ENCODE assay signal across 8 cellular contexts in the genomic region with DNA sequence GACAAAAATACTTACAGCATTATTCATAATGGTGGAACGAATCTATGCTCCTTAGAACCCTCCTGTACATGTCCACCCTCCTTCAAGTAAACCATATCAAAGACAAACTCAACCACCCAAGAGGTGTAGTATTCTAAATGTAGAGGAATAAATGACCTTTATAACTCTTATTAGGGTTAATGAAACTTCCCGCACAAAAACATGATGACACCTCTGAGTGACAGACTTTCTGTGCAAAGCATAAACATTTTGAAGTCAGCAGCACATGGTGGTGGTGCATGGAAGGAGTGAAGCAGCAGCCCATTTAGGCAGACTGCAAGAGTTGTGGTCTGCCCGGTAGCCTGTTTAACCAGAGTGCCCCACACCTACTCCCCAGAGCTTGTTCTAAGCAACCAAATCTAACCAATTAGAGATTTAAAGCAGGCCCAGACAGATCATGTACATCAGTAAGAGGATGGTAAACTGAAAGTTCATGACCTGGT. TPM values are rescaled to one million over a fixed set of nuclear protein-coding genes. Genes with fewer than 3 reads are reported as not detected.
DNase-seq lines count a peak whose midpoint lies in the region; ATAC-seq and TF ChIP-seq lines count a peak whose summit lies in the region.

No MANE protein-coding gene starts in this region.

- DNase-seq in CD4-positive, alpha-beta T cell, result peak in 1 of 10 experiments; percentile 4
- DNase-seq in cardiac fibroblast (ENCODE audit: low read depth in 2 of 2) (no peak), NCI-H2227 treated with DMSO at 0.1 percent for 48 hours (lab: John Stamatoyannopoulos, UW) (no peak), NCI-H2081 treated with DMSO at 0.1 percent for 48 hours (lab: John Stamatoyannopoulos, UW) (no peak), Kasumi-1 (lab: John Stamatoyannopoulos, UW) (no peak), NCI-H1694 treated with DMSO at 0.1 percent for 48 hours (lab: John Stamatoyannopoulos, UW) (no peak)

- H3K36me3 ChIP-seq in neural cell (ENCODE audit: insufficient read depth, low read length), result peaks cover 5% of the 10 kb centered on the region

- H3K9me3 Mint-ChIP-seq in CD4-positive, alpha-beta T cell, result no peaks in the 10 kb centered on the region
- H3K9me3 Mint-ChIP-seq in IgD-negative memory B cell, result no peaks in the 10 kb centered on the region

- H3K36me3 Mint-ChIP-seq in CD4-positive, alpha-beta T cell (ENCODE audit: low read depth), result peaks cover 18% of the 10 kb centered on the region
- H3K36me3 Mint-ChIP-seq in IgD-negative memory B cell, result peaks cover 1% of the 10 kb centered on the region

- CTCF ChIA-PET in CD4-positive, alpha-beta T cell (lab: Charles Lee), result interaction anchor here (0.6 to 2.9 kb wide), 14 partner anchors 10 to 603 kb away, joined by 3 to 14 read pairs (median 6); a partner anchor contains a TSS

- intact Hi-C loops in CD4-positive, alpha-beta T cell (cut with DNase I, micrococcal nuclease), result loop anchor here (1.0 to 5.0 kb wide), 6 partner anchors 7 to 524 kb away; a partner anchor contains a TSS

- POLR2A ChIA-PET in CD4-positive, alpha-beta T cell (lab: Charles Lee), result interaction anchor here (0.6 to 3.1 kb wide), 14 partner anchors 14 to 414 kb away, joined by 3 to 67 read pairs (median 4); a partner anchor contains a TSS

- H3K27me3 ChIP-seq in CD4-positive, alpha-beta T cell (ENCODE audit: control insufficient read depth, insufficient read depth, low read length), result no peaks in the 10 kb centered on the region
- H3K27me3 ChIP-seq in neural cell (ENCODE audit: insufficient read depth, low read depth, low read length), result no peaks in the 10 kb centered on the region

- no peaks in the 10 kb centered on the region for H3K27me3 Mint-ChIP-seq in CD4-positive, alpha-beta T cell
- no peaks in the 10 kb centered on the region for H3K27me3 Mint-ChIP-seq in IgD-negative memory B cell

- H3K9ac ChIP-seq in neural cell (ENCODE audit: low read length), result peak overlapping the region; percentile 94

- no peak for TF ChIP-seq CTCF in CD4-positive, alpha-beta T cell (IDR thresholded peaks at IDR 0.05)
- TF ChIP-seq CTCF in cardiac fibroblast (IDR thresholded peaks at IDR 0.05; ENCODE audit: low read depth, low read length) (no peak), neural cell (IDR thresholded peaks at IDR 0.05; ENCODE audit: poor library complexity, severe bottlenecking) (no peak)

- H3K4me2 ChIP-seq in neural cell (ENCODE audit: low read length), result peak overlapping the region; percentile 33

- no peaks in the 10 kb centered on the region for H3K9me2 ChIP-seq in neural cell (ENCODE audit: insufficient read depth, low read length)

- H3K9me3 ChIP-seq in CD4-positive, alpha-beta T cell (ENCODE audit: control insufficient read depth, low read length), result no peaks in the 10 kb centered on the region
- no peaks in the 10 kb centered on the region for H3K9me3 ChIP-seq in neural cell (ENCODE audit: low read length)

- peak overlapping the region; percentile 95 for H2AFZ ChIP-seq in neural cell (ENCODE audit: low read depth, low read length)

- no peak for TF ChIP-seq EP300 in neural cell (conservative IDR thresholded peaks at IDR 0.05; ENCODE audit: poor library complexity, severe bottlenecking)

- no peaks in the 10 kb centered on the region for H3F3A ChIP-seq in neural cell (ENCODE audit: insufficient read depth, low read length, poor library complexity, severe bottlenecking)

- peak overlapping the region; percentile 99 for H3K27ac Mint-ChIP-seq in CD4-positive, alpha-beta T cell
- H3K27ac Mint-ChIP-seq in IgD-negative memory B cell, result peak overlapping the region; percentile 84 to 98 (median 97)

- H3K27ac ChIP-seq in CD4-positive, alpha-beta T cell (ENCODE audit: low read depth, low read length), result peak overlapping the region; percentile 78
- H3K27ac ChIP-seq in neural cell (ENCODE audit: low read length), result peak overlapping the region; percentile 96

- H3K79me2 ChIP-seq in neural cell (replicated peaks; ENCODE audit: insufficient read depth, low read length), result peaks cover 16% of the 10 kb centered on the region

- H3K4me3 ChIP-seq in cardiac fibroblast (replicated peaks in 1 of 2; ENCODE audit: low read depth in 2 of 2, low read length in 2 of 2) (peak overlapping the region; percentile 98 to 99), neural cell (ENCODE audit: low read length) (peak overlapping the region; percentile 89)

- H3K4me3 Mint-ChIP-seq in CD4-positive, alpha-beta T cell, result peak overlapping the region; percentile 97
- peak overlapping the region; percentile 94 to 99 (median 96) for H3K4me3 Mint-ChIP-seq in IgD-negative memory B cell

- no peak for TF ChIP-seq RAD21 in neural cell (conservative IDR thresholded peaks at IDR 0.05)

- no peak for ATAC-seq in CD4-positive, alpha-beta T cell (ENCODE audit: poor library complexity)

- H4K20me1 ChIP-seq in neural cell (ENCODE audit: insufficient read depth), result no peaks in the 10 kb centered on the region

- peaks cover 61% of the 10 kb centered on the region for H3K4me1 Mint-ChIP-seq in CD4-positive, alpha-beta T cell (ENCODE audit: low read depth)
- peaks cover 17 to 23% (median 22%) of the 10 kb centered on the region in 3 donors for H3K4me1 Mint-ChIP-seq in IgD-negative memory B cell

TF ChIP-seq in neural cell, 6 proteins besides CTCF, POLR2A, EP300 and RAD21:
- TF ChIP-seq MXI1 (conservative IDR thresholded peaks at IDR 0.05; ENCODE audit: poor library complexity, severe bottlenecking), result no peak
- no peak for TF ChIP-seq TAF1 (IDR thresholded peaks at IDR 0.05; ENCODE audit: low read depth)
- no peak for TF ChIP-seq EZH2 (IDR thresholded peaks at IDR 0.05; ENCODE audit: borderline replicate concordance, insufficient read depth, low read length, poor library complexity, severe bottlenecking)
- no peak for TF ChIP-seq SMC3 (conservative IDR thresholded peaks at IDR 0.05; ENCODE audit: poor library complexity)
- TF ChIP-seq POLR2AphosphoS5 (IDR thresholded peaks at IDR 0.05), result no peak
- TF ChIP-seq, protein P1, sequence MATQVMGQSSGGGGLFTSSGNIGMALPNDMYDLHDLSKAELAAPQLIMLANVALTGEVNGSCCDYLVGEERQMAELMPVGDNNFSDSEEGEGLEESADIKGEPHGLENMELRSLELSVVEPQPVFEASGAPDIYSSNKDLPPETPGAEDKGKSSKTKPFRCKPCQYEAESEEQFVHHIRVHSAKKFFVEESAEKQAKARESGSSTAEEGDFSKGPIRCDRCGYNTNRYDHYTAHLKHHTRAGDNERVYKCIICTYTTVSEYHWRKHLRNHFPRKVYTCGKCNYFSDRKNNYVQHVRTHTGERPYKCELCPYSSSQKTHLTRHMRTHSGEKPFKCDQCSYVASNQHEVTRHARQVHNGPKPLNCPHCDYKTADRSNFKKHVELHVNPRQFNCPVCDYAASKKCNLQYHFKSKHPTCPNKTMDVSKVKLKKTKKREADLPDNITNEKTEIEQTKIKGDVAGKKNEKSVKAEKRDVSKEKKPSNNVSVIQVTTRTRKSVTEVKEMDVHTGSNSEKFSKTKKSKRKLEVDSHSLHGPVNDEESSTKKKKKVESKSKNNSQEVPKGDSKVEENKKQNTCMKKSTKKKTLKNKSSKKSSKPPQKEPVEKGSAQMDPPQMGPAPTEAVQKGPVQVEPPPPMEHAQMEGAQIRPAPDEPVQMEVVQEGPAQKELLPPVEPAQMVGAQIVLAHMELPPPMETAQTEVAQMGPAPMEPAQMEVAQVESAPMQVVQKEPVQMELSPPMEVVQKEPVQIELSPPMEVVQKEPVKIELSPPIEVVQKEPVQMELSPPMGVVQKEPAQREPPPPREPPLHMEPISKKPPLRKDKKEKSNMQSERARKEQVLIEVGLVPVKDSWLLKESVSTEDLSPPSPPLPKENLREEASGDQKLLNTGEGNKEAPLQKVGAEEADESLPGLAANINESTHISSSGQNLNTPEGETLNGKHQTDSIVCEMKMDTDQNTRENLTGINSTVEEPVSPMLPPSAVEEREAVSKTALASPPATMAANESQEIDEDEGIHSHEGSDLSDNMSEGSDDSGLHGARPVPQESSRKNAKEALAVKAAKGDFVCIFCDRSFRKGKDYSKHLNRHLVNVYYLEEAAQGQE (IDR thresholded peaks at IDR 0.05; ENCODE audit: borderline replicate concordance), result no peak

RNA-seq across cellular contexts. Expression of a gene that starts 0.6 kb away (rescaled TPM):
- 10 to 100 TPM; 50.9 TPM for total RNA-seq in CD4-positive, alpha-beta T cell
- 59.9 TPM for polyA plus RNA-seq in IgD-negative memory B cell
- 41.7 and 54.8 TPM in 2 replicates for polyA plus RNA-seq in neural cell
- polyA minus RNA-seq in neural cell, result 43.2 and 47.7 TPM in 2 replicates

RNA-seq across cellular contexts. Expression of a gene that starts 25.5 kb away (rescaled TPM):
- 1 to 10 TPM in 1 of 2 experiments, under 1 TPM in 1; 0.92 to 1.0 TPM for total RNA-seq in CD4-positive, alpha-beta T cell
- polyA plus RNA-seq in IgD-negative memory B cell (0.31 TPM), neural cell (35.3 and 40.2 TPM in 2 replicates)
- polyA minus RNA-seq in neural cell, result 38.7 and 39.9 TPM in 2 replicates

RNA-seq across cellular contexts. Expression of a gene that starts 38.8 kb away (rescaled TPM):
- 1 to 10 TPM; 9.3 to 9.4 TPM for total RNA-seq in CD4-positive, alpha-beta T cell
- 7.5 TPM for polyA plus RNA-seq in IgD-negative memory B cell
- 122 and 137 TPM in 2 replicates for polyA plus RNA-seq in neural cell
- 119 and 121 TPM in 2 replicates for polyA minus RNA-seq in neural cell

RNA-seq across cellular contexts. Expression of a gene that starts 45.2 kb away (rescaled TPM):
- not detected for total RNA-seq in CD4-positive, alpha-beta T cell
- polyA plus RNA-seq in IgD-negative memory B cell (not detected), neural cell (not detected in 2 replicates)
- not detected in 2 replicates for polyA minus RNA-seq in neural cell

RNA-seq across cellular contexts. Expression of a gene that starts 52.1 kb away (rescaled TPM):
- 10 to 100 TPM; 20.3 to 25.7 TPM for total RNA-seq in CD4-positive, alpha-beta T cell
- polyA plus RNA-seq in IgD-negative memory B cell (12.6 TPM), neural cell (12.3 and 14.0 TPM in 2 replicates)
- polyA minus RNA-seq in neural cell, result 56.0 and 61.0 TPM in 2 replicates

Comparison
In these comparisons a context has a peak if more than half of its experiments do, and no peak if none do; other contexts are left out.
1. RNA of a gene that starts 25.5 kb away (polyA plus RNA-seq): 35.3 to 40.2 TPM in neural cell; 0.31 TPM in IgD-negative memory B cell (single experiment); every median in the first group is over 10 times any median in the second.
2. RNA of a gene that starts 38.8 kb away (polyA plus RNA-seq): 122 to 137 TPM in neural cell; 7.5 TPM in IgD-negative memory B cell (single experiment); every median in the first group is over 10 times any median in the second.